25 cellular contexts compared by ENCODE assay signal in the genomic region with DNA sequence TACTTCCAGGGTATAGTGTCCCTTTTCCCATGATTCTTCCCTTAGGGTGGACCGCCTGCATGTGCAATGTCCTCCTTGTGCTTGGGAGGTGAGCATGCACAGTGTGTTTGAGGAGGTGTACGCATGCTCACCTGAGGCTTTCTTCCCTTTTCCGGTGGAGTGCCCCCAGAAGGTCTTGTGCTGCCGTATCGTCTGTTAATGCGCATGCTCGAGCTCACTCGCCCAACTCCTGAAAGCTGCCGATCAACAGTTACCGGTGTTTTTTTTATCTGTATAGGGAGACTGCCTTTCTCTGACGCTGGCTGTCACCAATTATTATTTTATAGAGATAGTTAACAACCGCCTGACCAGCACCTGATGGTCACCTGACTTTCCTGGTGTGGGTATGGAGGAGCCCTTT.
"Had no signal": no experiment of that assay in that cellular context is flagged by ENCODE, and none has a peak within 500 bp of the region (broad histone marks: within the 10 kb centered on the region; RNA-seq: fewer than 3 reads in every experiment).

No MANE protein-coding gene starts in this region.

- H3K9me3 Mint-ChIP-seq: activated CD4-positive, alpha-beta T cell treated with anti-CD3 and anti-CD28 coated beads, Interleukin-2, amount 10 ng/mL, durations not matched to agents 7 days and 5 days; activated naive CD4-positive, alpha-beta T cell treated with anti-CD3 and anti-CD28 coated beads for 36 hours; activated naive CD4-positive, alpha-beta T cell treated with anti-CD3 and anti-CD28 coated beads, Interleukin-2, amount 50 U/mL, for 72 hours; activated T-cell treated with anti-CD3 and anti-CD28 coated beads, Interleukin-2, amount 50 U/mL, for 24 hours; activated T-helper 2 cell treated with anti-CD3 and anti-CD28 coated beads, Interferon-gamma antibody, Interleukin-2, Interleukin-4, amounts not matched to agents 10 μg/mL and 5 μg/mL and 100 μg/mL, durations not matched to agents 14 hours and 24 hours and 36 hours; brain had no signal

- H3K36me3 Mint-ChIP-seq: activated naive CD4-positive, alpha-beta T cell treated with anti-CD3 and anti-CD28 coated beads, Interleukin-2, amount 50 U/mL, for 72 hours; brain had no signal

- H3K4me1 Mint-ChIP-seq: activated CD4-positive, alpha-beta T cell treated with anti-CD3 and anti-CD28 coated beads, Interleukin-2, amount 10 ng/mL, durations not matched to agents 7 days and 5 days had no signal

- H2AFZ ChIP-seq: PC-9 had no signal

- H3K4me3 Mint-ChIP-seq: activated CD4-positive, alpha-beta T cell treated with anti-CD3 and anti-CD28 coated beads, Interleukin-2, amount 10 ng/mL, durations not matched to agents 7 days and 5 days; activated CD8-positive, alpha-beta T cell treated with anti-CD3 and anti-CD28 coated beads, Interleukin-2, amount 10 ng/mL, durations not matched to agents 7 days and 5 days; activated naive CD4-positive, alpha-beta T cell treated with anti-CD3 and anti-CD28 coated beads for 36 hours; activated T-cell treated with anti-CD3 and anti-CD28 coated beads, Interleukin-2, amount 50 U/mL, for 24 hours; brain had no signal

- H3K4me2 ChIP-seq: PC-9 had no signal

- H3K27ac ChIP-seq: PC-9, RWPE1 had no signal

- ATAC-seq: activated CD8-positive, alpha-beta T cell treated with anti-CD3 and anti-CD28 coated beads, Interleukin-2, amount 10 ng/mL, durations not matched to agents 7 days and 5 days; activated naive CD4-positive, alpha-beta T cell treated with anti-CD3 and anti-CD28 coated beads, Interleukin-2, amount 50 U/mL, for 72 hours had no signal

- DNase-seq: activated CD4-positive, alpha-beta T cell treated with anti-CD3 and anti-CD28 coated beads, Interleukin-2, amount 10 ng/mL, durations not matched to agents 7 days and 5 days; activated CD4-positive, alpha-beta T cell treated with anti-CD3 and anti-CD28 coated beads, Interleukin-2, amount 50 U/mL, for 48 hours; activated CD8-positive, alpha-beta T cell treated with anti-CD3 and anti-CD28 coated beads, Interleukin-2, amount 10 ng/mL, durations not matched to agents 7 days and 5 days; activated gamma-delta T cell treated with Interleukin-2 at 50 U/mL for 16 hours; activated naive CD4-positive, alpha-beta T cell treated with anti-CD3 and anti-CD28 coated beads for 36 hours; activated T-cell treated with anti-CD3 and anti-CD28 coated beads, Interleukin-2, amount 50 U/mL, for 24 hours; anterior cingulate cortex; cerebellar nuclear complex; NCI-H1105 treated with DMSO at 0.1 percent for 48 hours; NCI-H1436; NCI-H1694; NCI-H1930; NCI-H2081 treated with DMSO at 0.1 percent for 48 hours; NCI-H345; NCI-H524 treated with DMSO at 0.1 percent for 48 hours; PC-9; Right ventricle myocardium superior; SW 1271; T-helper 1 cell; T-helper 2 cell; T-helper 9 cell had no signal

- H3K4me3 ChIP-seq: PC-9 had no signal

- H3K27me3 Mint-ChIP-seq: activated CD4-positive, alpha-beta T cell treated with anti-CD3 and anti-CD28 coated beads, Interleukin-2, amount 10 ng/mL, durations not matched to agents 7 days and 5 days had no signal

- H3K27ac Mint-ChIP-seq: activated CD4-positive, alpha-beta T cell treated with anti-CD3 and anti-CD28 coated beads, Interleukin-2, amount 10 ng/mL, durations not matched to agents 7 days and 5 days; activated CD8-positive, alpha-beta T cell treated with anti-CD3 and anti-CD28 coated beads, Interleukin-2, amount 10 ng/mL, durations not matched to agents 7 days and 5 days; activated naive CD4-positive, alpha-beta T cell treated with anti-CD3 and anti-CD28 coated beads for 36 hours; activated naive CD4-positive, alpha-beta T cell treated with anti-CD3 and anti-CD28 coated beads, Interleukin-2, amount 50 U/mL, for 72 hours; activated T-cell treated with anti-CD3 and anti-CD28 coated beads, Interleukin-2, amount 50 U/mL, for 24 hours; activated T-helper 2 cell treated with anti-CD3 and anti-CD28 coated beads, Interferon-gamma antibody, Interleukin-2, Interleukin-4, amounts not matched to agents 10 μg/mL and 5 μg/mL and 100 μg/mL, durations not matched to agents 14 hours and 24 hours and 36 hours had no signal
